In the genomic region with DNA sequence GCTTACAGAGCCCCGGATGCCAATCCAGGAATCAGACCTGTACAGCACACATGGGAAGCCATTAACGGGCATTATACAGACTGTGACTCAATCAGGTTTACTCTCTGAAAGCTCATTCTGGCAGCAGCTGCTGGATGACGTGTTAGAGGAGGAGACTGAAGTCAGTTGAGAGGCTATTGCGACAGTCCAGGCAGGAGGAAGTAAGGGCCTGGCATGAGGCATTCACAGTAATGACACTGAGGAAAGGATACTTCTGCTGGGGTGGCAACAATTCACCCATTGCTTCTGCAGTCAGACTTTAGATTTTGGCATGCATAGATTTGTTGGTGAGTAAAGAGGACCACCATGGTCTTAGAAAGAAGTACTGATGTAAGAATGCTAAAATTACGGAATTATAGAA, we compare ENCODE assay signal across 8 cellular contexts.
DNase-seq lines count a peak whose midpoint lies in the region; ATAC-seq and TF ChIP-seq lines count a peak whose summit lies in the region.

No MANE protein-coding gene starts in this region.

- H3K4me3 ChIP-seq in OCI-LY3 (ENCODE audit: low read length) (peak overlapping the region; percentile 22), skeletal muscle tissue (ENCODE audit: low read length in 3 of 3) (peak overlapping the region in 2 of 3 donors; percentile 24 to 28)

- H3K9ac ChIP-seq in OCI-LY3 (ENCODE audit: low read length): no peak overlapping the region
- H3K9ac ChIP-seq in skeletal muscle tissue (ENCODE audit: low read depth in 1 of 3, low read length in 3 of 3): peak overlapping the region; percentile 27 to 69 (median 68)

- H3K27me3 ChIP-seq in OCI-LY3 (ENCODE audit: low read depth, low read length) (peaks cover 3% of the 10 kb centered on the region; the same call in 1 of the 2 replicates), skeletal muscle tissue (ENCODE audit: control insufficient read depth in 3 of 3, insufficient read depth in 3 of 3, low read length in 3 of 3) (no peaks in the 10 kb centered on the region)

- no peak for TF ChIP-seq CTCF in OCI-LY3 (IDR thresholded peaks at IDR 0.05; ENCODE audit: low read depth, low read length)

- DNase-seq in HS-5 (ENCODE audit: low read depth) (peak; percentile 58), fibroblast of the conjunctiva (ENCODE audit: low read depth) (peak; percentile 32), iPS-NIHi11 (ENCODE audit: low spot score) (no peak)

- peaks cover 13% of the 10 kb centered on the region for H3K4me1 ChIP-seq in OCI-LY3 (ENCODE audit: low read length)
- peaks cover 7 to 25% (median 7%) of the 10 kb centered on the region in 3 donors for H3K4me1 ChIP-seq in skeletal muscle tissue (ENCODE audit: control insufficient read depth in 3 of 3, insufficient read depth in 3 of 3, low read length in 3 of 3)

- H4K20me1 ChIP-seq in OCI-LY3 (ENCODE audit: insufficient read depth, low read length): no peaks in the 10 kb centered on the region

- H2AFZ ChIP-seq in OCI-LY3 (ENCODE audit: low read depth, low read length): 0 out of 2 replicates have a peak overlapping the region, but pooled peaks have one; percentile 7

- no peaks in the 10 kb centered on the region for H3K79me2 ChIP-seq in OCI-LY3 (ENCODE audit: low read length)

- H3K4me2 ChIP-seq in OCI-LY3 (ENCODE audit: low read length): peak overlapping the region; percentile 37

- H3K36me3 ChIP-seq in OCI-LY3 (replicated peaks; ENCODE audit: low read depth, low read length) (no peaks in the 10 kb centered on the region), skeletal muscle tissue (ENCODE audit: control insufficient read depth in 3 of 3, insufficient read depth in 3 of 3, low read length in 3 of 3) (no peaks in the 10 kb centered on the region)

- H3K27ac ChIP-seq in OCI-LY3 (ENCODE audit: low read length): no peak overlapping the region
- H3K27ac ChIP-seq in skeletal muscle tissue (ENCODE audit: low read depth, low read length): peak overlapping the region; percentile 94

- no peak for ATAC-seq in GM21723 (IDR thresholded peaks at IDR 0.05; ENCODE audit: unreplicated experiment)
- ATAC-seq in HG03045 (IDR thresholded peaks at IDR 0.05; ENCODE audit: unreplicated experiment): no peak
- ATAC-seq in GM21526 (IDR thresholded peaks at IDR 0.05; ENCODE audit: low FRiP score, unreplicated experiment): no peak

- H3K9me3 ChIP-seq in OCI-LY3 (ENCODE audit: insufficient read depth, low read length): no peaks in the 10 kb centered on the region
- H3K9me3 ChIP-seq in skeletal muscle tissue (ENCODE audit: control insufficient read depth in 3 of 3, low read length in 3 of 3): no peaks in the 10 kb centered on the region
